Comparison of ENCODE assay signal across 9 cellular contexts in the genomic region with DNA sequence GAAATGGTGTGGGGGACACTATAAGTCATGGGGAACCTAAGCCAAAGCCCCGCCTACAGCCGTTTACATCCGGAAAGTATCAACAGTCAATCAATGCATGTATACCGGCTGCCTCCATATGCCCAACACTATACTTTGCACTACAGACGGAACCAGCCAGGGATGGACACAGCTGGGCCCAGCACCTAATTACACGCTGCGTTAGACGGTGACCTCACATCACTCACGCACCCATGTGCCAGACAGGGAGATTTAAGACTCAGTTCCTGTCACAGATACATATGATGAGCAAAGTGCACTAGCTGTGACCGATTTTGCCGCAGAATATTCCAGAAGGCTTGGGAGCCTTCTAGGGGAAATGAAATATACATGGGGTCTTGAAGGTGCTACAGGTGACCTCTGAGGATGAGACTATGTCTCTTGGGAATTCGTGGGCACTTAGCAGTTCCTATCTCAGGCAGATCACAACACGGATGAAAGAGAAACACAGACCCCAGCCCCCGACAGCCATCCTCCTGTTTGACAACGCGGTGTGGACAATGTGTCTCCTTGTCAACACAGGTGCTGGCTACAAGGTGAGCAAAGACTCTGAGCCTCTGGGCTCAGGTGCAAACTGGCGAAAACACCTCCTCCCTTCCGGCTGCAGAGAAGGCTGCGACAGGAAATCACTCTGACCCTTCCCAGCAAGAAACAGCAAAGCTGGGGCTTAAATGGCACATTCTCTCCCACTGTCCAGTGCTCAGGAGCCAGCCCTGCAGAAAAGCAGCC. TPM values are rescaled to one million over a fixed set of nuclear protein-coding genes. Genes with fewer than 3 reads are reported as not detected.
DNase-seq lines count a peak whose midpoint lies in the region; ATAC-seq and TF ChIP-seq lines count a peak whose summit lies in the region.
"Had no signal": no experiment of that assay in that cellular context is flagged by ENCODE, and none has a peak within 500 bp of the region (broad histone marks: within the 10 kb centered on the region; RNA-seq: fewer than 3 reads in every experiment).

No MANE protein-coding gene starts in this region.

- H2AFZ ChIP-seq in SK-N-SH (ENCODE audit: low read depth): no peak overlapping the region
- no peak overlapping the region for H2AFZ ChIP-seq in hepatocyte

- H3K9me3 ChIP-seq in SK-N-SH (no peaks in the 10 kb centered on the region), hepatocyte (ENCODE audit: low read depth) (no peaks in the 10 kb centered on the region), stomach smooth muscle (ENCODE audit: control insufficient read depth in 2 of 2, low read length in 2 of 2) (no peaks in the 10 kb centered on the region)
- H3K9me3 ChIP-seq: Caco-2 had no signal

- CTCF ChIA-PET in SK-N-SH (lab: Yijun Ruan, JAX): interaction anchor here (1.1 to 10.9 kb wide), 5 partner anchors 22 to 145 kb away, joined by 3 to 195 read pairs (median 7); no protein-coding TSS in a partner anchor

- H3K27me3 ChIP-seq in SK-N-SH (ENCODE audit: insufficient read depth) (no peaks in the 10 kb centered on the region), hepatocyte (no peaks in the 10 kb centered on the region), stomach smooth muscle (ENCODE audit: control insufficient read depth in 1 of 2, insufficient read depth in 2 of 2, low read length in 2 of 2) (no peaks in the 10 kb centered on the region)

- H3K4me3 ChIP-seq in SK-N-SH (ENCODE audit: low read depth in 2 of 2, low read length in 1 of 2): no peak overlapping the region
- no peak overlapping the region for H3K4me3 ChIP-seq in hepatocyte
- peak overlapping the region; percentile 53 to 95 for H3K4me3 ChIP-seq in stomach smooth muscle (ENCODE audit: low read length in 2 of 2)

- POLR2A ChIA-PET in SK-N-SH (lab: Yijun Ruan, JAX): interaction anchor here (1.0 to 2.1 kb wide), 2 partner anchors 53 to 144 kb away, joined by 4 to 8 read pairs; partner anchors contain the start of gene TUT1

- ATAC-seq in SK-N-SH treated with all-trans-retinoic acid at 6 μM for 48 hours: no peak

- TF ChIP-seq EP300 in SK-N-SH (IDR thresholded peaks at IDR 0.05; ENCODE audit: borderline replicate concordance in 1 of 2, low read depth in 1 of 2, low read length in 1 of 2): no peak

- no peaks in the 10 kb centered on the region for H3K9me2 ChIP-seq in SK-N-SH
- H3K9me2 ChIP-seq in hepatocyte (replicated peaks; ENCODE audit: insufficient read depth): no peaks in the 10 kb centered on the region

- TF ChIP-seq RAD21 in SK-N-SH (IDR thresholded peaks at IDR 0.05; ENCODE audit: low read length): no peak

- H3K27ac ChIP-seq in SK-N-SH (ENCODE audit: low read depth in 2 of 2, low read length in 1 of 2) (peak overlapping the region; percentile 66 to 80), VCaP (peak overlapping the region; percentile 70), hepatocyte (peak overlapping the region; percentile 65), stomach smooth muscle (ENCODE audit: low read length) (peak overlapping the region; percentile 66)

- WGBS in SK-N-SH (ENCODE audit: low lambda C conversion rate): 82% methylated on average over 16 of the region's 19 CpGs
- WGBS in hepatocyte (ENCODE audit: low lambda C conversion rate, missing lambda C conversion rate): 76% methylated on average over 19 of the region's 19 CpGs

- DNase-seq in SK-N-SH (no peak), hepatocyte (ENCODE audit: low spot score) (no peak), NCI-H187 (lab: John Stamatoyannopoulos, UW) (no peak), SW480 (ENCODE audit: low spot score) (no peak), amygdala (lab: John Stamatoyannopoulos, UW) (no peak)
- DNase-seq: Caco-2 had no signal

- peaks cover 27% of the 10 kb centered on the region for H3F3A ChIP-seq in SK-N-SH (replicated peaks; ENCODE audit: insufficient read depth)

- H4K20me1 ChIP-seq in SK-N-SH (ENCODE audit: insufficient read depth) (peaks cover 99% of the 10 kb centered on the region), hepatocyte (ENCODE audit: insufficient read depth, poor library complexity, severe bottlenecking) (peaks cover 88% of the 10 kb centered on the region)

- TF ChIP-seq CTCF in SK-N-SH (IDR thresholded peaks at IDR 0.05) (no peak), VCaP (conservative IDR thresholded peaks at IDR 0.05) (no peak), hepatocyte (IDR thresholded peaks at IDR 0.05; ENCODE audit: poor library complexity) (no peak)

- H3K9ac ChIP-seq in SK-N-SH: no peak overlapping the region
- H3K9ac ChIP-seq in stomach smooth muscle (ENCODE audit: low read length in 2 of 2): peak overlapping the region; percentile 29 to 39

- H3K79me2 ChIP-seq in SK-N-SH (ENCODE audit: insufficient read depth) (peaks cover 99% of the 10 kb centered on the region), hepatocyte (peaks cover 96% of the 10 kb centered on the region)

- H3K4me1 ChIP-seq in SK-N-SH (ENCODE audit: control insufficient read depth in 1 of 2, insufficient read depth in 2 of 2, low read depth in 1 of 2, low read length in 1 of 2): peaks cover 47 to 49% of the 10 kb centered on the region in 2 experiments
- H3K4me1 ChIP-seq in hepatocyte (ENCODE audit: insufficient read depth): peaks cover 56% of the 10 kb centered on the region
- peaks cover 84% of the 10 kb centered on the region for H3K4me1 ChIP-seq in stomach smooth muscle (ENCODE audit: control insufficient read depth, insufficient read depth, low read length)

- peaks cover 23 to 27% of the 10 kb centered on the region in 2 experiments for H3K36me3 ChIP-seq in SK-N-SH (replicated peaks in 1 of 2; ENCODE audit: control insufficient read depth in 1 of 2, insufficient read depth in 2 of 2, low read length in 1 of 2)
- no peaks in the 10 kb centered on the region for H3K36me3 ChIP-seq in hepatocyte (replicated peaks; ENCODE audit: insufficient read depth, low read depth)
- peaks cover 25 to 28% of the 10 kb centered on the region in 2 donors for H3K36me3 ChIP-seq in stomach smooth muscle (ENCODE audit: control insufficient read depth in 2 of 2, insufficient read depth in 2 of 2, low read length in 2 of 2)

- peak overlapping the region; percentile 98 for H3K4me2 ChIP-seq in SK-N-SH
- H3K4me2 ChIP-seq in hepatocyte: peak overlapping the region; percentile 95

TF ChIP-seq in SK-N-SH, 30 proteins besides CTCF, POLR2A, EP300 and RAD21 (continues in another document):
- no peak for TF ChIP-seq RFX5 (IDR thresholded peaks at IDR 0.05; ENCODE audit: low read length)

TF ChIP-seq in SK-N-SH treated with all-trans-retinoic acid at 6 μM for 48 hours, 23 proteins besides CTCF, POLR2A, EP300 and RAD21:
- TF ChIP-seq, protein P1, sequence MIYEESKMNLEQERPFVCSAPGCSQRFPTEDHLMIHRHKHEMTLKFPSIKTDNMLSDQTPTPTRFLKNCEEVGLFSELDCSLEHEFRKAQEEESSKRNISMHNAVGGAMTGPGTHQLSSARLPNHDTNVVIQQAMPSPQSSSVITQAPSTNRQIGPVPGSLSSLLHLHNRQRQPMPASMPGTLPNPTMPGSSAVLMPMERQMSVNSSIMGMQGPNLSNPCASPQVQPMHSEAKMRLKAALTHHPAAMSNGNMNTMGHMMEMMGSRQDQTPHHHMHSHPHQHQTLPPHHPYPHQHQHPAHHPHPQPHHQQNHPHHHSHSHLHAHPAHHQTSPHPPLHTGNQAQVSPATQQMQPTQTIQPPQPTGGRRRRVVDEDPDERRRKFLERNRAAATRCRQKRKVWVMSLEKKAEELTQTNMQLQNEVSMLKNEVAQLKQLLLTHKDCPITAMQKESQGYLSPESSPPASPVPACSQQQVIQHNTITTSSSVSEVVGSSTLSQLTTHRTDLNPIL (CRISPR knock-in tag; IDR thresholded peaks at IDR 0.05; ENCODE audit: low read depth): no peak
- no peak for TF ChIP-seq ARNTL (CRISPR knock-in tag; IDR thresholded peaks at IDR 0.05; ENCODE audit: borderline replicate concordance, low read depth)
- TF ChIP-seq ZC3H10 (CRISPR knock-in tag; IDR thresholded peaks at IDR 0.05): no peak
- no peak for TF ChIP-seq ESRRG (CRISPR knock-in tag; IDR thresholded peaks at IDR 0.05)
- no peak for TF ChIP-seq ZNF8 (CRISPR knock-in tag; IDR thresholded peaks at IDR 0.05)
- TF ChIP-seq GLIS3 (CRISPR knock-in tag; IDR thresholded peaks at IDR 0.05): no peak
- TF ChIP-seq CSDC2 (CRISPR knock-in tag; IDR thresholded peaks at IDR 0.05): no peak
- TF ChIP-seq ZFP3 (CRISPR knock-in tag; IDR thresholded peaks at IDR 0.05): no peak
- no peak for TF ChIP-seq OSR1 (CRISPR knock-in tag; IDR thresholded peaks at IDR 0.05)
- TF ChIP-seq CSRNP3 (CRISPR knock-in tag; IDR thresholded peaks at IDR 0.05): no peak
- TF ChIP-seq RARB (CRISPR knock-in tag; IDR thresholded peaks at IDR 0.05): no peak
- TF ChIP-seq TOX (CRISPR knock-in tag; IDR thresholded peaks at IDR 0.05; ENCODE audit: borderline replicate concordance): no peak

RNA-seq across cellular contexts. Expression of gene AHNAK, which starts 8.0 kb away (rescaled TPM):
- polyA plus RNA-seq in SK-N-SH (2012; rRNA removed) (57.8 and 62.3 TPM in 2 replicates), hepatocyte (38.0 and 47.6 TPM in 2 replicates)
- 49.7 and 55.0 TPM in 2 replicates for polyA plus RNA-seq in SK-N-SH (2012; cell fraction: cytosol; rRNA removed)
- 78.7 and 115 TPM in 2 replicates for polyA plus RNA-seq in SK-N-SH (2012; cell fraction: nucleus; rRNA removed)
- total RNA-seq in hepatocyte: 218 and 237 TPM in 2 replicates

RNA-seq across cellular contexts. Expression of gene EEF1G, which starts 35.0 kb away (rescaled TPM):
- polyA plus RNA-seq in SK-N-SH (2012; rRNA removed) (1,853 and 2,105 TPM in 2 replicates), hepatocyte (501 and 526 TPM in 2 replicates)
- 1,837 and 2,039 TPM in 2 replicates for polyA plus RNA-seq in SK-N-SH (2012; cell fraction: cytosol; rRNA removed)
- 604 and 627 TPM in 2 replicates for polyA plus RNA-seq in SK-N-SH (2012; cell fraction: nucleus; rRNA removed)
- total RNA-seq in hepatocyte: 1,612 and 1,634 TPM in 2 replicates

RNA-seq across cellular contexts. Expression of gene TUT1, which starts 52.7 kb away (rescaled TPM):
- 27.3 and 30.0 TPM in 2 replicates for polyA plus RNA-seq in SK-N-SH (2012; rRNA removed)
- 10.5 and 13.8 TPM in 2 replicates for polyA plus RNA-seq in SK-N-SH (2012; cell fraction: cytosol; rRNA removed)
- polyA plus RNA-seq in SK-N-SH (2012; cell fraction: nucleus; rRNA removed): 97.9 and 105 TPM in 2 replicates
- 6.7 and 11.7 TPM in 2 replicates for total RNA-seq in hepatocyte
- polyA plus RNA-seq in hepatocyte: 14.2 and 16.5 TPM in 2 replicates

Comparison
In these comparisons a context has a peak if more than half of its experiments do, and no peak if none do; other contexts are left out.
1. H3K4me3 ChIP-seq: peak in stomach smooth muscle (2 of 2); none in SK-N-SH (0 of 2) and hepatocyte (single experiment).
2. Peak in every context shown above with its lines, with median percentiles within 50 percentile points of each other: H3K27ac ChIP-seq.